ENCODE assay signal across 8 cellular contexts in genomic region chr2:190804182-190804795, GRCh38.
DNase-seq lines count a peak whose midpoint lies in the region; ATAC-seq, FAIRE-seq and TF ChIP-seq lines count a peak whose summit lies in the region.

No MANE protein-coding gene starts in this region.

- DNase-seq in A549 (ENCODE audit: low read depth in 1 of 2, low spot score in 1 of 2) (peak in 1 of 2 experiments; percentile 27), adrenal gland (peak in 1 of 7 donors; percentile 17), left kidney (ENCODE audit: low read depth, low spot score) (peak; percentile 49), T1000 (lab: John Stamatoyannopoulos, UW) (no peak), substantia nigra (lab: John Stamatoyannopoulos, UW) (no peak), AG08396 (ENCODE audit: low spot score) (no peak), NCI-H774 (lab: John Stamatoyannopoulos, UW) (no peak)

- intact Hi-C loops in adrenal gland (cut with DNase I), result no loop called here

- H3K36me3 ChIP-seq in adrenal gland (replicated peaks in 1 of 2), result no peaks in the 10 kb centered on the region

- peak in 1 of 2 experiments; percentile 55; a peak in 3 of 6 replicates for ATAC-seq in A549

- TF ChIP-seq CTCF in A549 (IDR thresholded peaks at IDR 0.05) (peak; percentile 78), GM12874 (IDR thresholded peaks at IDR 0.05; ENCODE audit: insufficient read depth, low read depth, low read length) (peak; percentile 10; the same call in 1 of the 2 replicates), adrenal gland (IDR thresholded peaks at IDR 0.05) (peak; percentile 48 to 89 (median 74))

- H3K4me3 ChIP-seq in A549, result no peak overlapping the region
- H3K4me3 ChIP-seq in adrenal gland, result no peak overlapping the region

- POLR2A ChIA-PET in A549 (lab: Yijun Ruan, JAX), result interaction anchor here (0.6 kb wide), 1 partner anchor 8 kb away, joined by 5 read pairs; no protein-coding TSS in a partner anchor

- CTCF ChIA-PET in A549 (lab: Yijun Ruan, JAX), result interaction anchor here (0.6 to 3.2 kb wide), 8 partner anchors 9 to 714 kb away, joined by 3 to 16 read pairs (median 4); no protein-coding TSS in a partner anchor

- no peak for TF ChIP-seq EP300 in A549 (IDR thresholded peaks at IDR 0.05)

- H3K27me3 ChIP-seq in adrenal gland, result no peaks in the 10 kb centered on the region

- FAIRE-seq in A549 (lab: Jason Lieb, UNC), result no peak

- TF ChIP-seq RAD21 in A549 (conservative IDR thresholded peaks at IDR 0.05 in 1 of 2, IDR thresholded peaks at IDR 0.05 in 1 of 2), result peak; percentile 69 to 85

- 55% methylated on average over 5 of the region's 5 CpGs for WGBS in A549 (ENCODE audit: missing lambda C conversion rate)
- 27 to 39% (median 35%) methylated on average over 5 of the region's 5 CpGs for WGBS in adrenal gland, 4 donors

- peak overlapping the region; percentile 38 to 59; a peak in 5 of 6 replicates for H3K27ac ChIP-seq in A549
- H3K27ac ChIP-seq in adrenal gland, result no peak overlapping the region
- H3K27ac ChIP-seq in substantia nigra (ENCODE audit: low read depth, low read length, poor library complexity, severe bottlenecking), result no peak overlapping the region

- no peak for TF ChIP-seq POLR2A in A549 (IDR thresholded peaks at IDR 0.05; ENCODE audit: low read length)
- TF ChIP-seq POLR2A in adrenal gland (IDR thresholded peaks at IDR 0.05), result no peak

- H3K4me1 ChIP-seq in A549 (peaks cover 32% of the 10 kb centered on the region), adrenal gland (replicated peaks in 1 of 2) (no peaks in the 10 kb centered on the region)

- H3K9me3 ChIP-seq in A549, result no peaks in the 10 kb centered on the region
- no peaks in the 10 kb centered on the region for H3K9me3 ChIP-seq in adrenal gland (replicated peaks in 1 of 3)

- peak overlapping the region; percentile 38 for H3K4me2 ChIP-seq in A549

TF ChIP-seq in A549, 52 proteins besides CTCF, POLR2A, EP300 and RAD21:
- TF ChIP-seq HMGXB4 (CRISPR knock-in tag; IDR thresholded peaks at IDR 0.05; ENCODE audit: borderline replicate concordance) (no peak), PHF8 (IDR thresholded peaks at IDR 0.05; ENCODE audit: borderline replicate concordance, low read depth) (no peak), SMC3 (IDR thresholded peaks at IDR 0.05) (peak; percentile 75)
TF ChIP-seq in A549: peak in this region for 1.

Comparison
In these comparisons a context has a peak if more than half of its experiments do, and no peak if none do; other contexts are left out.
1. H3K27ac ChIP-seq: peak in A549 (2 of 2); none in adrenal gland (0 of 5) and substantia nigra (single experiment).
2. CTCF ChIP-seq: peak in every context shown above with its lines; median percentile 78 in A549; 74 in adrenal gland; 10 in GM12874.